26 cellular contexts compared by ENCODE assay signal in the genomic region with DNA sequence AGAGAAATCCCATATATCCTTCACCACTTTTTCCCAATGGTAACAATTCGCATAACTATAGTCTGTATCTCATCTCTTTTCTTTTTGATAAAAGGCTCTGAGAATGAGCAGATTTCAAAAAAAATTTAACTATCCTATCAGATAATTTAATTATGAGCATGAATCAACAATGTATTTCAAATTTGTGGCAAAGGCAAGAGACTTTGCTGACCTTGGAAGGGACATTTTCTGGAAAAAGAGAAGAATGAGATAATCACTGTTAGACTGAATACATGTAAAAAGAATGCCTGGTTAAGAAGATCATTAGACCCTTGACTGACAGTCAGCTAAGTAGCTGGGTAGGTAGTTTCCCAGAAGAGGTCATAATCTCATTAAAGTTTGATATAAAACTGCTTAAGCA.
"Had no signal": no experiment of that assay in that cellular context is flagged by ENCODE, and none has a peak within 500 bp of the region (broad histone marks: within the 10 kb centered on the region; RNA-seq: fewer than 3 reads in every experiment).

No MANE protein-coding gene starts in this region.

- H3K27me3 ChIP-seq: stomach, suprapubic skin, testis, thyroid gland, tibial artery, tibial nerve, transverse colon, upper lobe of left lung, upper lobe of right lung, uterus, vagina had no signal

- H3K9me3 ChIP-seq: suprapubic skin, testis, thoracic aorta, thyroid gland, tibial artery, tibial nerve, transverse colon, upper lobe of left lung, upper lobe of right lung, uterus, vagina had no signal

- DNase-seq: stimulated activated CD4-positive, alpha-beta T cell treated with anti-CD3 and anti-CD28 coated beads, Interleukin-2, amount 100 ng/mL, for 48 hours; stimulated activated CD4-positive, alpha-beta T cell treated with anti-CD3 and anti-CD28 coated beads, Interleukin-4, amount 100 ng/mL, for 1 hour; stimulated activated CD4-positive, alpha-beta T cell treated with anti-CD3 and anti-CD28 coated beads, Interleukin-4, amount 100 ng/mL, for 24 hours; stimulated activated CD4-positive, alpha-beta T cell treated with anti-CD3 and anti-CD28 coated beads, Interleukin-4, amount 100 ng/mL, for 4 hours; stimulated activated CD8-positive, alpha-beta memory T cell treated with anti-CD3 and anti-CD28 coated beads, Interleukin-4, amount 100 ng/mL, for 48 hours; stimulated activated naive B cell treated with anti-CD40 and anti-IgM and Interleukin-4, amounts not matched to agents 10 μg/mL and 1 μg/mL and 100 μg/mL, for 72 hours; stimulated activated naive CD4-positive, alpha-beta T cell; stimulated activated naive CD4-positive, alpha-beta T cell treated with Interleukin-2 at 50 U/mL for 16 hours; stimulated activated naive CD8-positive, alpha-beta T cell treated with anti-CD3 and anti-CD28 coated beads, Interleukin-15, amount 100 ng/mL, for 72 hours; stimulated activated naive CD8-positive, alpha-beta T cell treated with anti-CD3 and anti-CD28 coated beads, Interleukin-15, Interleukin-2, amounts not matched to agents 100 U/mL and 50 U/mL, for 24 hours; stomach; substantia nigra; testis; thyroid gland; tibial artery; transverse colon; trophoblast cell; upper lobe of left lung; upper lobe of right lung; uterus had no signal

- H3K27ac ChIP-seq: stomach, suprapubic skin, testis, thoracic aorta, thyroid gland, tibial artery, tibial nerve, transverse colon, upper lobe of left lung, upper lobe of right lung, uterus, vagina had no signal

- H3K4me3 ChIP-seq: stomach, suprapubic skin, testis, thoracic aorta, thyroid gland, tibial artery, tibial nerve, transverse colon, upper lobe of left lung, upper lobe of right lung, uterus, vagina had no signal

- ATAC-seq: stimulated activated effector memory CD8-positive, alpha-beta T cell treated with anti-CD3 and anti-CD28 coated beads, Interleukin-12 subunit alpha, Interleukin-12 subunit beta, amount 100 ng/mL, for 72 hours; stimulated activated memory B cell treated with anti-CD40 and anti-IgM and Interleukin-4, amounts not matched to agents 10 μg/mL and 1 μg/mL and 100 μg/mL, for 72 hours; stimulated activated naive B cell treated with anti-CD40 and anti-IgM and Interleukin-4, amounts not matched to agents 10 μg/mL and 1 μg/mL and 100 μg/mL, for 72 hours; stimulated activated naive CD8-positive, alpha-beta T cell treated with anti-CD3 and anti-CD28 coated beads, Interleukin-15, amount 100 ng/mL, for 72 hours; stimulated activated naive CD8-positive, alpha-beta T cell treated with anti-CD3 and anti-CD28 coated beads, Interleukin-15, Interleukin-2, amounts not matched to agents 100 U/mL and 50 U/mL, for 24 hours; upper lobe of right lung had no signal

- H3K4me1 ChIP-seq: stomach, suprapubic skin, testis, thyroid gland, tibial artery, tibial nerve, transverse colon, upper lobe of left lung, upper lobe of right lung, uterus, vagina had no signal

- H3K36me3 ChIP-seq: stomach, suprapubic skin, thoracic aorta, thyroid gland, tibial artery, tibial nerve, transverse colon, upper lobe of left lung, upper lobe of right lung, uterus, vagina had no signal
